14 cellular contexts compared by ENCODE assay signal in the genomic region with DNA sequence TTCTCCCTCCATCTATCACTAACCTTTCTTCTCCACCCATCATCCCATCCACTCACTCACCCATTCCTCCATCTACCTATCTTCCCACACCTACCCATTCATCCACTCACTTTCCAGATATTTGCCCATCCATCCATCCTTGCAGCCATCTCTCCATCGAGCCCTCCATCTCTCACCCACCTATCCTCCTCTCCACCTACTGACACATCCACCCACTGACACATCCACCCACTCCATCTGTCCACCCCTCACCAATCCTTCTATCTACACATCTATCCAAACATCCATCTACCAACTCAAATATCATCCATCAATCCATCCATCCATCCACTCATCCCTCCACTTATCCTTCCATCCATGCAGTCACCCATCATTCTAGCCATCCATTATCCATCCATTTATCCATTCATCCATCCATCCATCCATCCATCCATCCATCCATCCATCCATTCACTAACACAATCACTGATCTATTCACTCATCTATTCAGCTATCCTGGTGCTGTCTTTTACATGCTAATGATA.
DNase-seq lines count a peak whose midpoint lies in the region; ATAC-seq and TF ChIP-seq lines count a peak whose summit lies in the region.
"Had no signal": no experiment of that assay in that cellular context is flagged by ENCODE, and none has a peak within 500 bp of the region (broad histone marks: within the 10 kb centered on the region; RNA-seq: fewer than 3 reads in every experiment).

No MANE protein-coding gene starts in this region.

- CTCF ChIA-PET in IMR-90 (lab: Yijun Ruan, JAX), result no interaction called here

- no peak for TF ChIP-seq RAD21 in IMR-90 (IDR thresholded peaks at IDR 0.05; ENCODE audit: low read length)

- peak overlapping the region; percentile 87 for H2AK5ac ChIP-seq in IMR-90 (ENCODE audit: low read depth, low read length)

- H3K79me2 ChIP-seq in osteoblast (ENCODE audit: insufficient read depth, low read length), result no peaks in the 10 kb centered on the region

- ATAC-seq in IMR-90 (ENCODE audit: low read depth) (no peak), heart left ventricle (no peak)

- peaks cover 31% of the 10 kb centered on the region for H3K9me1 ChIP-seq in IMR-90 (ENCODE audit: insufficient read depth, low read length)

- intact Hi-C loops in IMR-90 (cut with micrococcal nuclease) (no loop called here), heart left ventricle (cut with DNase I) (no loop called here)

- H3K4me2 ChIP-seq in IMR-90 (ENCODE audit: low read depth, low read length), result no peak overlapping the region
- no peak overlapping the region for H3K4me2 ChIP-seq in osteoblast (ENCODE audit: insufficient read depth, low read length)

- no peak overlapping the region for H4K5ac ChIP-seq in IMR-90 (ENCODE audit: low read depth, low read length)

- WGBS in IMR-90 (ENCODE audit: extremely low coverage in 2 of 2, insufficient read length in 1 of 2), 2 experiments, result 80% methylated on average over 1 of the region's 1 CpG; no CpG with 5 or more reads in 1 of the 2 experiments
- WGBS in heart left ventricle, 4 donors, result 73 to 88% (median 82%) methylated on average over 1 of the region's 1 CpG

- no peak overlapping the region for H3K4me3 ChIP-seq in IMR-90 (ENCODE audit: insufficient read depth, low read depth, low read length)
- H3K4me3 ChIP-seq in osteoblast (ENCODE audit: insufficient read depth, low read length), result no peak overlapping the region
- H3K4me3 ChIP-seq in heart left ventricle, result no peak overlapping the region
- H3K4me3 ChIP-seq: GM23248, HAP-1 had no signal

- H4K91ac ChIP-seq in IMR-90 (ENCODE audit: insufficient read depth, low read depth, low read length), result peak overlapping the region; percentile 83

- TF ChIP-seq CTCF in GM13977 (IDR thresholded peaks at IDR 0.05; ENCODE audit: extremely low read depth, insufficient read depth, missing control alignments) (no peak), IMR-90 (conservative IDR thresholded peaks at IDR 0.05; ENCODE audit: low read depth, low read length) (no peak), osteoblast (IDR thresholded peaks at IDR 0.05; ENCODE audit: extremely low read depth, low read depth, low read length) (no peak), heart left ventricle (IDR thresholded peaks at IDR 0.05) (no peak)

- H3K14ac ChIP-seq in IMR-90 (replicated peaks; ENCODE audit: low read depth, low read length), result peak overlapping the region; percentile 78; the same call in 1 of the 2 replicates

- dilution Hi-C loops in IMR-90 (cut with HindIII; ENCODE audit: low sequenced_read_pairs, unreplicated experiment), result no loop called here

- H3K9me3 ChIP-seq in IMR-90 (ENCODE audit: control insufficient read depth, insufficient read depth, low read length) (peaks cover 3% of the 10 kb centered on the region), osteoblast (ENCODE audit: low read depth, low read length) (peaks cover 2% of the 10 kb centered on the region), heart left ventricle (peaks cover 0 to 12% (median 0%) of the 10 kb centered on the region in 12 donors)
- H3K9me3 ChIP-seq: HAP-1 had no signal

- H3K36me3 ChIP-seq in IMR-90 (ENCODE audit: control insufficient read depth, insufficient read depth, low read length) (no peaks in the 10 kb centered on the region), osteoblast (ENCODE audit: insufficient read depth, low read length) (no peaks in the 10 kb centered on the region), heart left ventricle (no peaks in the 10 kb centered on the region)
- H3K36me3 ChIP-seq: HAP-1 had no signal

- DNase-seq in GM13977 (ENCODE audit: low spot score), result peak; percentile 7
- DNase-seq in IMR-90, result no peak
- peak; percentile 36 for DNase-seq in osteoblast (ENCODE audit: insufficient read length, low spot score, missing footprints)
- no peak for DNase-seq in NCI-H2029 (lab: John Stamatoyannopoulos, UW)
- no peak for DNase-seq in DMS 273 (lab: John Stamatoyannopoulos, UW; ENCODE audit: unreplicated experiment)
- DNase-seq in heart left ventricle, result no peak
- DNase-seq: C1 segment of cervical spinal cord; Calu3; CD4-positive, alpha-beta memory T cell; COR-L47; DMS153; DND-41; GM23248 had no signal

- H2AK9ac ChIP-seq in IMR-90 (replicated peaks; ENCODE audit: low read depth, low read length, poor library complexity), result no peak overlapping the region

- peak overlapping the region; percentile 71; the same call in 2 of the 3 replicates for H2BK15ac ChIP-seq in IMR-90 (ENCODE audit: low read depth, low read length)

- no peak overlapping the region for H3K23ac ChIP-seq in IMR-90 (ENCODE audit: low read depth, low read length)

- peak overlapping the region; percentile 84 for H2BK120ac ChIP-seq in IMR-90 (ENCODE audit: low read depth, low read length)

- H3K4ac ChIP-seq in IMR-90 (ENCODE audit: low read depth, low read length), result peak overlapping the region; percentile 80

- in situ Hi-C loops in GM13977 (cut with MboI; ENCODE audit: low pct_unique_long_range_greater_than_20kb, low sequenced_read_pairs, unreplicated experiment) (no loop called here), IMR-90 (cut with MboI; ENCODE audit: low sequenced_read_pairs) (no loop called here)

- POLR2A ChIA-PET in IMR-90 (lab: Charles Lee; ENCODE audit: unreplicated experiment), result no interaction called here

- no peak overlapping the region for H3K27ac ChIP-seq in IMR-90 (ENCODE audit: insufficient read depth, low read length)
- no peak overlapping the region for H3K27ac ChIP-seq in osteoblast (ENCODE audit: low read depth, low read length)
- no peak overlapping the region for H3K27ac ChIP-seq in heart left ventricle
- H3K27ac ChIP-seq: GM23248 had no signal

- H2AFZ ChIP-seq in IMR-90 (replicated peaks; ENCODE audit: low read length, poor library complexity) (no peak overlapping the region), osteoblast (ENCODE audit: low read length) (no peak overlapping the region)
- H2AFZ ChIP-seq: GM23248 had no signal

- peak overlapping the region; percentile 75 for H2BK20ac ChIP-seq in IMR-90 (ENCODE audit: low read depth, low read length)

- peak overlapping the region; percentile 27 to 30; a peak in 2 of 4 replicates for H4K8ac ChIP-seq in IMR-90 (ENCODE audit: low read depth in 2 of 2, low read length in 2 of 2)

- H3K4me1 ChIP-seq in IMR-90 (ENCODE audit: control insufficient read depth, insufficient read depth, low read length), result peaks cover 27% of the 10 kb centered on the region
- peaks cover 11% of the 10 kb centered on the region for H3K4me1 ChIP-seq in osteoblast (ENCODE audit: insufficient read depth, low read length)
- H3K4me1 ChIP-seq in heart left ventricle, result no peaks in the 10 kb centered on the region
- H3K4me1 ChIP-seq: HAP-1 had no signal

- no peaks in the 10 kb centered on the region; the same call in 1 of the 2 replicates for H4K20me1 ChIP-seq in IMR-90 (ENCODE audit: insufficient read depth, low read length)
- no peaks in the 10 kb centered on the region for H4K20me1 ChIP-seq in osteoblast (ENCODE audit: insufficient read depth, low read length)

- H3K79me1 ChIP-seq in IMR-90 (ENCODE audit: low read depth in 1 of 2, low read length in 2 of 2), result no peaks in the 10 kb centered on the region

- H3K18ac ChIP-seq in IMR-90 (ENCODE audit: low read depth, low read length), result peak overlapping the region; percentile 67; the same call in 1 of the 2 replicates

- H3K27me3 ChIP-seq in IMR-90 (ENCODE audit: control insufficient read depth, insufficient read depth, low read length) (no peaks in the 10 kb centered on the region), osteoblast (ENCODE audit: insufficient read depth, low read length) (peaks cover 4% of the 10 kb centered on the region), heart left ventricle (peaks cover 0 to 9% (median 0%) of the 10 kb centered on the region in 9 donors)

- H3K56ac ChIP-seq in IMR-90 (ENCODE audit: extremely low read depth, insufficient read depth, low read length), result no peak overlapping the region

- no peak overlapping the region for H3K9ac ChIP-seq in IMR-90 (ENCODE audit: low read depth, low read length)
- H3K9ac ChIP-seq: GM23248 had no signal

- H2BK5ac ChIP-seq in IMR-90 (ENCODE audit: low read depth, low read length, poor library complexity, severe bottlenecking), result peak overlapping the region; percentile 61

- no peak for TF ChIP-seq POLR2A in IMR-90 (IDR thresholded peaks at IDR 0.05; ENCODE audit: low read depth, low read length)
- TF ChIP-seq POLR2A in heart left ventricle (IDR thresholded peaks at IDR 0.05), result no peak

- no TSS peak for BruUV-seq in IMR-90 (replicated peaks; lab: Mats Ljungman, UMichigan)

TF ChIP-seq in IMR-90, 13 proteins besides CTCF, POLR2A, EP300 and RAD21 (continues in another document):
- TF ChIP-seq NFE2L2 (IDR thresholded peaks at IDR 0.05; ENCODE audit: low read depth, low read length) (no peak), RCOR1 (IDR thresholded peaks at IDR 0.05; ENCODE audit: insufficient replicate concordance, low read length) (no peak), MAZ (IDR thresholded peaks at IDR 0.05; ENCODE audit: borderline replicate concordance, low read depth, low read length) (no peak), CHD1 (IDR thresholded peaks at IDR 0.05; ENCODE audit: low read depth, low read length) (no peak), SMC3 (IDR thresholded peaks at IDR 0.05; ENCODE audit: low read depth, low read length) (no peak), FOS (IDR thresholded peaks at IDR 0.05; ENCODE audit: low read depth, low read length) (no peak), RFX5 (IDR thresholded peaks at IDR 0.05; ENCODE audit: low read depth, low read length) (no peak), CEBPB (IDR thresholded peaks at IDR 0.05; ENCODE audit: low read depth, low read length) (no peak), MXI1 (IDR thresholded peaks at IDR 0.05; ENCODE audit: borderline replicate concordance, low read depth, low read length) (no peak), MAFK (IDR thresholded peaks at IDR 0.05; ENCODE audit: low read depth, low read length) (no peak), BHLHE40 (IDR thresholded peaks at IDR 0.05; ENCODE audit: low read depth, low read length) (no peak), USF2 (IDR thresholded peaks at IDR 0.05; ENCODE audit: low read depth, low read length) (no peak)

Comparison
In these comparisons a context has a peak if more than half of its experiments do, and no peak if none do; other contexts are left out.
1. DNase-seq: peak in GM13977 (single experiment) and osteoblast (single experiment); none in IMR-90 (single experiment), NCI-H2029 (single experiment), DMS 273 (single experiment) and heart left ventricle (0 of 5).